9 cellular contexts compared by ENCODE assay signal in the genomic region with DNA sequence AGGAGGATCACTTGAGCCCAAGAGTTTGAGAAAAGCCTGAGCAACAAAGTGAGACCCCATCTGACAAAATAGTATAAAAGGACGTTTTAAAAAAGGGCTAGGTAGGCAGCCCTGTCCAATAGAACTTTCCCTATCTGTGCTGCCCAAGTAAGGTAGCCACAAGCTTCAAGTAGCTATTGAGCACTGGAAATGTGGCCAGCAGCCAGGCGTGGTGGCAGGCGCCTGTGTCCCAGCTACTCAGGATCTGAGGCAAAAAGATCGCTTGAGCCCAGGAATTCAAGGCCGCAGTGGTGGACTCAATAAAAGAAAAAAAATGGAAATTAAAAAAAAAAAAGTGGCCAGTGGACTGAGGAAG. TPM values are rescaled to one million over a fixed set of nuclear protein-coding genes. Genes with fewer than 3 reads are reported as not detected.
A peak's percentile ranks its signal among the peaks of the same experiment; 100 is the strongest.
DNase-seq lines count a peak whose midpoint lies in the region; ATAC-seq and TF ChIP-seq lines count a peak whose summit lies in the region.
"Had no signal": no experiment of that assay in that cellular context is flagged by ENCODE, and none has a peak within 500 bp of the region (broad histone marks: within the 10 kb centered on the region; RNA-seq: fewer than 3 reads in every experiment).

No MANE protein-coding gene starts in this region.

- POLR2A ChIA-PET in activated CD4-positive, alpha-beta T cell treated with anti-CD3 and anti-CD28 coated beads for 36 hours (lab: Charles Lee), result no interaction called here
- POLR2A ChIA-PET in RWPE1 (lab: Yijun Ruan, JAX; ENCODE audit: low non-redundant PET), result interaction anchor here (1.0 kb wide), 1 partner anchor 27 kb away, joined by 3 read pairs; the partner anchor contains the start of gene NOB1

- CTCF ChIA-PET in activated CD4-positive, alpha-beta T cell treated with anti-CD3 and anti-CD28 coated beads for 36 hours (lab: Charles Lee), result interaction anchor here (0.9 to 3.6 kb wide), 4 partner anchors 18 to 332 kb away, joined by 3 to 22 read pairs (median 7); partner anchors contain the start of gene NOB1
- CTCF ChIA-PET in RWPE1 (lab: Yijun Ruan, JAX), result no interaction called here

- TF ChIP-seq CTCF in RWPE1 (conservative IDR thresholded peaks at IDR 0.05; ENCODE audit: low read depth), result no peak

- no peaks in the 10 kb centered on the region for H3K27me3 Mint-ChIP-seq in activated CD4-positive, alpha-beta T cell treated with anti-CD3 and anti-CD28 coated beads for 36 hours

- peaks cover 5 to 38% (median 36%) of the 10 kb centered on the region in 5 donors for H3K4me1 ChIP-seq in subcutaneous abdominal adipose tissue (ENCODE audit: control insufficient read depth in 5 of 5, insufficient read depth in 5 of 5, low read length in 5 of 5)

- H3K36me3 ChIP-seq in subcutaneous abdominal adipose tissue (ENCODE audit: control insufficient read depth in 5 of 5, insufficient read depth in 5 of 5, low read length in 5 of 5), result no peaks in the 10 kb centered on the region

- no peak overlapping the region for H3K9ac ChIP-seq in subcutaneous abdominal adipose tissue (ENCODE audit: low read length in 5 of 5)

- no peaks in the 10 kb centered on the region for H3K36me3 Mint-ChIP-seq in activated CD4-positive, alpha-beta T cell treated with anti-CD3 and anti-CD28 coated beads for 36 hours (ENCODE audit: low read depth)

- H3K27me3 ChIP-seq in subcutaneous abdominal adipose tissue (ENCODE audit: control insufficient read depth in 5 of 5, insufficient read depth in 4 of 5, low read length in 5 of 5), result no peaks in the 10 kb centered on the region

- H3K4me1 Mint-ChIP-seq in activated CD4-positive, alpha-beta T cell treated with anti-CD3 and anti-CD28 coated beads for 36 hours, result peaks cover 24% of the 10 kb centered on the region

- no peak for DNase-seq in activated CD4-positive, alpha-beta T cell treated with anti-CD3 and anti-CD28 coated beads for 36 hours
- DNase-seq in activated CD4-positive, alpha-beta T cell treated with anti-CD3 and anti-CD28 coated beads for 1 hour, result no peak
- DNase-seq in RWPE1 (ENCODE audit: low spot score), result no peak
- peak; percentile 62 for DNase-seq in left ventricle myocardium superior
- DNase-seq in T-helper 9 cell, result no peak
- no peak for DNase-seq in NAMALWA (ENCODE audit: low spot score)
- DNase-seq in activated CD4-positive, alpha-beta T cell treated with anti-CD3 and anti-CD28 coated beads for 4 hours, result no peak
- DNase-seq: NCI-H2171 had no signal

- no peak overlapping the region for H3K27ac Mint-ChIP-seq in activated CD4-positive, alpha-beta T cell treated with anti-CD3 and anti-CD28 coated beads for 36 hours

- no peaks in the 10 kb centered on the region for H3K9me3 Mint-ChIP-seq in activated CD4-positive, alpha-beta T cell treated with anti-CD3 and anti-CD28 coated beads for 36 hours (ENCODE audit: low read depth)

- H3K4me3 Mint-ChIP-seq in activated CD4-positive, alpha-beta T cell treated with anti-CD3 and anti-CD28 coated beads for 36 hours, result peak overlapping the region; percentile 79

- intact Hi-C loops in activated CD4-positive, alpha-beta T cell treated with anti-CD3 and anti-CD28 coated beads for 36 hours (cut with DNase I, micrococcal nuclease), result no loop called here
- intact Hi-C loops in left ventricle myocardium superior (cut with micrococcal nuclease), result no loop called here

- ATAC-seq in activated CD4-positive, alpha-beta T cell treated with anti-CD3 and anti-CD28 coated beads for 36 hours, result no peak
- no peak for ATAC-seq in left ventricle myocardium superior

- no peaks in the 10 kb centered on the region for H3K9me3 ChIP-seq in subcutaneous abdominal adipose tissue (ENCODE audit: control insufficient read depth in 5 of 5, low read length in 5 of 5)

- H3K4me3 ChIP-seq in subcutaneous abdominal adipose tissue (ENCODE audit: low read depth in 1 of 5, low read length in 5 of 5), result no peak overlapping the region

- H3K27ac ChIP-seq in RWPE1 (peak overlapping the region; percentile 98), subcutaneous abdominal adipose tissue (ENCODE audit: low read depth, low read length) (peak overlapping the region; percentile 96)

RNA-seq across cellular contexts. Expression of gene NQO1, which starts 1.5 kb away (rescaled TPM):
- total RNA-seq in activated CD4-positive, alpha-beta T cell treated with anti-CD3 and anti-CD28 coated beads for 36 hours, result 10 to 100 TPM in 1 of 2 experiments, 1 to 10 TPM in 1; 9.9 to 11.4 TPM
- total RNA-seq in left ventricle myocardium superior, result 36.2 TPM

RNA-seq across cellular contexts. Expression of gene NOB1, which starts 26.8 kb away (rescaled TPM):
- 100 to 1,000 TPM; 109 to 112 TPM for total RNA-seq in activated CD4-positive, alpha-beta T cell treated with anti-CD3 and anti-CD28 coated beads for 36 hours
- 16.8 TPM for total RNA-seq in left ventricle myocardium superior

RNA-seq across cellular contexts. Expression of gene WWP2, which starts 34.2 kb away (rescaled TPM):
- 10 to 100 TPM; 43.3 to 44.6 TPM for total RNA-seq in activated CD4-positive, alpha-beta T cell treated with anti-CD3 and anti-CD28 coated beads for 36 hours
- 17.2 TPM for total RNA-seq in left ventricle myocardium superior
